ENCODE assay signal across 9 cellular contexts in the genomic region with DNA sequence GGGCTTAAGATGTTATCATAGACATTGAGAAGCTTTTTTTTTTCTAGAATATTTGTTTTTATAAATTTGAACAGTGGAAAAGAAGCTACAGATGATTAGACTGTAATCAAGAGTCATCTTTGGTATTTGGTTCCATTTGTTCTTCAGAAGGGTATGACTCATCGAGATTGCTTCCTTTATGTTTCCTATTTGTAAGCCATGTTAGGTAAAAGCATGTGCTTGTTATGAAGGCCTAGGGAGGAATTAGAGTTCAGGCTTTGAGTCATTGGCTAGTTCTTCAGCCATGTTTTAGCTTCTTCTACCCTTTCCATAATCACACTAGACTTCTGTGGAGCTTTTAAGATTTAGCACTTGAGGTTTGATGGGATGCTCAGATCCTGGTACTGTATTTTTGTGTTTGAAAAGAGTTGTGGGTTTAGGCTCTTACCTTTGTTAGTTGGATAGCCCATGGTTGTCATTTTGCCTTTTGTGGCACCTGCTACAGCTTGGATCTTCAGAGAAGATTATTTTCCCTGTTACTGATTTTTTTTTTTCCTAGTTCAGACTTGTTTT. TPM values are rescaled to one million over a fixed set of nuclear protein-coding genes. Genes with fewer than 3 reads are reported as not detected.
DNase-seq lines count a peak whose midpoint lies in the region; ATAC-seq and TF ChIP-seq lines count a peak whose summit lies in the region.
"Had no signal": no experiment of that assay in that cellular context is flagged by ENCODE, and none has a peak within 500 bp of the region (broad histone marks: within the 10 kb centered on the region; RNA-seq: fewer than 3 reads in every experiment).

No MANE protein-coding gene starts in this region.

- H3K27ac ChIP-seq in tibial artery: peak overlapping the region; percentile 10 to 14
- H3K27ac ChIP-seq: psoas muscle had no signal

- peaks cover 0 to 33% (median 13%) of the 10 kb centered on the region in 4 donors for H3K4me1 ChIP-seq in tibial artery

- H3K36me3 ChIP-seq in tibial artery: peaks cover 21 to 42% (median 23%) of the 10 kb centered on the region in 3 donors

- peak; percentile 80 to 86 for ATAC-seq in activated T-cell treated with anti-CD3 and anti-CD28 coated beads, Interleukin-2, amount 50 U/mL, for 4 hours
- no peak for ATAC-seq in GM18502 (IDR thresholded peaks at IDR 0.05; ENCODE audit: poor library complexity, unreplicated experiment)

- intact Hi-C loops in tibial artery (cut with DNase I; ENCODE audit: low total_unique reads): no loop called here

- in situ Hi-C loops in SK-MEL-5 (cut with HindIII; ENCODE audit: low pct_unique_long_range_greater_than_20kb, low sequenced_read_pairs): no loop called here

- H3K9me3 Mint-ChIP-seq in activated T-cell treated with anti-CD3 and anti-CD28 coated beads, Interleukin-2, amount 50 U/mL, for 4 hours: no peaks in the 10 kb centered on the region

- peaks cover 60% of the 10 kb centered on the region for H3K36me3 Mint-ChIP-seq in activated T-cell treated with anti-CD3 and anti-CD28 coated beads, Interleukin-2, amount 50 U/mL, for 4 hours (ENCODE audit: insufficient read depth)

- H3K4me1 Mint-ChIP-seq in activated T-cell treated with anti-CD3 and anti-CD28 coated beads, Interleukin-2, amount 50 U/mL, for 4 hours (ENCODE audit: low read depth): peaks cover 11% of the 10 kb centered on the region

- H3K4me3 ChIP-seq in fibroblast of the aortic adventitia (ENCODE audit: low read depth, low read length) (no peak overlapping the region), tibial artery (no peak overlapping the region)
- H3K4me3 ChIP-seq: psoas muscle had no signal

- H3K27me3 ChIP-seq in tibial artery: no peaks in the 10 kb centered on the region

- no peaks in the 10 kb centered on the region for H3K9me3 ChIP-seq in tibial artery
- H3K9me3 ChIP-seq: psoas muscle had no signal

- H3K4me3 Mint-ChIP-seq in activated T-cell treated with anti-CD3 and anti-CD28 coated beads, Interleukin-2, amount 50 U/mL, for 4 hours: no peak overlapping the region

- no peak for TF ChIP-seq CTCF in fibroblast of the aortic adventitia (IDR thresholded peaks at IDR 0.05; ENCODE audit: insufficient read depth, low read length)
- TF ChIP-seq CTCF in tibial artery (IDR thresholded peaks at IDR 0.05): no peak

- DNase-seq in activated T-cell treated with anti-CD3 and anti-CD28 coated beads, Interleukin-2, amount 50 U/mL, for 4 hours: no peak
- DNase-seq in activated T-cell treated with anti-CD3 and anti-CD28 coated beads, Interleukin-2, amount 50 U/mL, for 48 hours: no peak
- DNase-seq in SK-MEL-5 (ENCODE audit: low read depth, low spot score): peak; percentile 22
- peak; percentile 82 for DNase-seq in fibroblast of the aortic adventitia (ENCODE audit: low read depth)
- no peak for DNase-seq in tibial artery
- DNase-seq in NCI-H146 (lab: John Stamatoyannopoulos, UW): no peak
- no peak for DNase-seq in central memory CD4-positive, alpha-beta T cell
- DNase-seq: psoas muscle had no signal

- no peaks in the 10 kb centered on the region for H3K27me3 Mint-ChIP-seq in activated T-cell treated with anti-CD3 and anti-CD28 coated beads, Interleukin-2, amount 50 U/mL, for 4 hours (ENCODE audit: low read depth)

RNA-seq across cellular contexts. Expression of a gene that starts 44.3 kb away (rescaled TPM):
- total RNA-seq in activated T-cell treated with anti-CD3 and anti-CD28 coated beads, Interleukin-2, amount 50 U/mL, for 4 hours: 10 to 100 TPM; 37.5 to 45.7 (median 37.5) TPM
- total RNA-seq in SK-MEL-5 (2014; rRNA removed; shearing (Covaris generic)): 16.1 and 17.5 TPM in 2 replicates
- 11.7 and 14.0 TPM in 2 replicates for polyA plus RNA-seq in SK-MEL-5 (2015; cell fraction: cytosol; rRNA removed)
- 76.8 and 78.6 TPM in 2 replicates for polyA plus RNA-seq in SK-MEL-5 (2015; cell fraction: nucleus; rRNA removed)
- 12.8 and 26.8 TPM in 2 replicates for total RNA-seq in fibroblast of the aortic adventitia (ENCODE audit: low replicate concordance)

Comparison
In these comparisons a context has a peak if more than half of its experiments do, and no peak if none do; other contexts are left out.
1. DNase-seq: peak in SK-MEL-5 (single experiment) and fibroblast of the aortic adventitia (single experiment); none in activated T-cell treated with anti-CD3 and anti-CD28 coated beads, Interleukin-2, amount 50 U/mL, for 4 hours (single experiment), activated T-cell treated with anti-CD3 and anti-CD28 coated beads, Interleukin-2, amount 50 U/mL, for 48 hours (0 of 2), tibial artery (0 of 2), NCI-H146 (single experiment) and central memory CD4-positive, alpha-beta T cell (single experiment).